Comparison of ENCODE assay signal across 8 cellular contexts in the genomic region with DNA sequence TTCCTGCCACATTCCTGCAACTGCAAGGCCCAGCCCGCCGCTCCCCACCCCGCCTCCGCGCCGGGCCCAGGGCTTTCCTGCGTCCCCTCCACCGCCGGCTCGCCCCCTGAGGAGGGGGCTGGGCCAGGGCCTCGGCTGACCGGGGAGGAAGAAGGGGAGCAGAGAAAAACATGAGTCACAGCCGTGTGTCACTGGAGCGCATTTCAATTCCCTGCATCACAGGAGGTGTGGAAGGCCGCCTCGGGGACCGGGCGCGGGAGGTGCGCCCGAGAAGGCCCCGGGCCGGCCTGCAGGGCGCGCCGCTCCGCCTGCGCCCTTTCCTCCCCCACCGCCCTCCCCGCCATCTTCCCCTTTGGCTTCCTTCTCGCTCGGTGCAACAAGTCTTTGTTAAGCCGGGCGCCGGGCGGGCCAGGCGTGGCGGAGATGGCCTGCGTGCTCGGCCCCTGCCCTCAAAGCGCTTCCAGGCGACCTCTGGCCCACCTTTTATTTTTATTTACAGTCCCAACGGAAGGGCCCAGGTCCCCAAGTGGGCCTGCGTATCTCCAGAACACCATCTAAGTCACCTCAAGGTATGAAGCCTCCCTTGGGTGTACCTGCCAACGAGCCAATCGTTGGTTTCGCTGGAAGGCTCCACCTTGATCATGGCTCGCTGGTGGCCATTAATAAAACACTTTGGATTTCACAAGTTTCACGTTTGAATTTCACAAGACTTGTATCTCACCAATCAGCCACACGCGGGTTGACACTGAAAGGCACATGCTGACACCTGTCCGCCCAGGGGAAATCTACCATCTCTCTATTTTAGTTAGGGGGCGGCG. TPM values are rescaled to one million over a fixed set of nuclear protein-coding genes. Genes with fewer than 3 reads are reported as not detected.
DNase-seq lines count a peak whose midpoint lies in the region; ATAC-seq, FAIRE-seq and TF ChIP-seq lines count a peak whose summit lies in the region.

No MANE protein-coding gene starts in this region.

- H3K27me3 Mint-ChIP-seq in naive B cell, result no peaks in the 10 kb centered on the region

- no peak for TF ChIP-seq CTCF in 22Rv1 (IDR thresholded peaks at IDR 0.05)
- TF ChIP-seq CTCF in endothelial cell of umbilical vein (IDR thresholded peaks at IDR 0.05; ENCODE audit: extremely low read depth in 1 of 2, insufficient read depth in 1 of 2, low read depth in 1 of 2, low read length in 2 of 2), result peak in 1 of 2 donors; percentile 6
- TF ChIP-seq CTCF in suprapubic skin (IDR thresholded peaks at IDR 0.05), result no peak

- POLR2A ChIA-PET in endothelial cell of umbilical vein (lab: Charles Lee), result interaction anchor here (1.0 to 2.0 kb wide), 5 partner anchors 9 to 71 kb away, joined by 3 to 35 read pairs (median 10); a partner anchor contains a TSS

- peak; percentile 82 for DNase-seq in Karpas-422
- peak; percentile 82 for DNase-seq in activated CD8-positive, alpha-beta memory T cell treated with anti-CD3 and anti-CD28 coated beads, Interleukin-2, amount 50 U/mL, for 48 hours
- peak; percentile 86 for DNase-seq in endothelial cell of umbilical vein (ENCODE audit: low read depth, low spot score)
- DNase-seq in naive B cell, result peak; percentile 70
- DNase-seq in suprapubic skin (ENCODE audit: low spot score in 2 of 2), result peak in 1 of 2 donors; percentile 81
- DNase-seq in NCI-H2227 treated with DMSO at 0.1 percent for 48 hours (lab: John Stamatoyannopoulos, UW), result no peak

- peak; percentile 95 for FAIRE-seq in endothelial cell of umbilical vein (lab: Jason Lieb, UNC)

- H3K27ac Mint-ChIP-seq in naive B cell, result peak overlapping the region; percentile 96 to 99 (median 98)

- intact Hi-C loops in endothelial cell of umbilical vein (cut with micrococcal nuclease), result loop anchor here (1.0 to 5.0 kb wide), 5 partner anchors 8 to 521 kb away; a partner anchor contains a TSS

- H2AFZ ChIP-seq in Karpas-422 (ENCODE audit: low read length), result no peak overlapping the region
- no peak overlapping the region for H2AFZ ChIP-seq in endothelial cell of umbilical vein (ENCODE audit: low read depth, low read length)

- TF ChIP-seq POLR2A in endothelial cell of umbilical vein (IDR thresholded peaks at IDR 0.05; ENCODE audit: low read depth, low read length) (peak; percentile 87), suprapubic skin (IDR thresholded peaks at IDR 0.05) (peak in 1 of 2 donors; percentile 34)

- H4K20me1 ChIP-seq in Karpas-422 (ENCODE audit: insufficient read depth, low read depth, low read length) (peaks cover 25% of the 10 kb centered on the region), endothelial cell of umbilical vein (replicated peaks; ENCODE audit: control insufficient read depth, extremely low read depth, insufficient read depth, low read length) (no peaks in the 10 kb centered on the region)

- H3K4me3 ChIP-seq in Karpas-422 (ENCODE audit: low read length), result peak overlapping the region; percentile 79
- H3K4me3 ChIP-seq in endothelial cell of umbilical vein (replicated peaks in 1 of 3; ENCODE audit: insufficient read depth in 1 of 3, low read depth in 1 of 3, low read length in 3 of 3), result peak overlapping the region; percentile 23 to 94 (median 52)
- H3K4me3 ChIP-seq in suprapubic skin, result peak overlapping the region; percentile 83

- no peaks in the 10 kb centered on the region for H3K27me3 ChIP-seq in Karpas-422 (ENCODE audit: low read length)
- no peaks in the 10 kb centered on the region for H3K27me3 ChIP-seq in endothelial cell of umbilical vein (ENCODE audit: control insufficient read depth in 2 of 2, insufficient read depth in 2 of 2, low read length in 2 of 2)
- H3K27me3 ChIP-seq in suprapubic skin, result no peaks in the 10 kb centered on the region

- H3K9me2 ChIP-seq in Karpas-422 (replicated peaks; ENCODE audit: insufficient read depth, low read length), result no peaks in the 10 kb centered on the region

- H3K9me1 ChIP-seq in endothelial cell of umbilical vein (replicated peaks; ENCODE audit: control insufficient read depth, extremely low read depth, insufficient read depth, low read length), result no peaks in the 10 kb centered on the region

- H3K4me2 ChIP-seq in Karpas-422 (ENCODE audit: low read depth, low read length, poor library complexity, severe bottlenecking) (peak overlapping the region; percentile 80), endothelial cell of umbilical vein (ENCODE audit: insufficient read depth, low read length) (peak overlapping the region; percentile 92)

- peak overlapping the region; percentile 94 for H3K9ac ChIP-seq in Karpas-422 (ENCODE audit: low read length)
- peak overlapping the region; percentile 68 for H3K9ac ChIP-seq in endothelial cell of umbilical vein (replicated peaks; ENCODE audit: extremely low read depth, insufficient read depth, low read length)

- TSS peak; percentile 96 for BruUV-seq in endothelial cell of umbilical vein (replicated peaks; lab: Mats Ljungman, UMichigan)

- dilution Hi-C loops in endothelial cell of umbilical vein (cut with MboI; ENCODE audit: extremely low pct_ligation_motif_present, low sequenced_read_pairs), result no loop called here

- TF ChIP-seq EP300 in suprapubic skin (IDR thresholded peaks at IDR 0.05), result no peak

- 11% methylated on average over 32 of the region's 54 CpGs for WGBS in suprapubic skin

- H3K4me1 ChIP-seq in Karpas-422 (ENCODE audit: low read length), result peaks cover 32% of the 10 kb centered on the region
- H3K4me1 ChIP-seq in endothelial cell of umbilical vein (ENCODE audit: control insufficient read depth, extremely low read depth, insufficient read depth, low read length), result peaks cover 35% of the 10 kb centered on the region
- H3K4me1 ChIP-seq in suprapubic skin, result peaks cover 43% of the 10 kb centered on the region

- CTCF ChIA-PET in endothelial cell of umbilical vein (lab: Charles Lee), result interaction anchor here (0.7 to 2.0 kb wide), 7 partner anchors 12 to 179 kb away, joined by 3 to 23 read pairs (median 8); no protein-coding TSS in a partner anchor

- H3K9me3 ChIP-seq in Karpas-422 (ENCODE audit: low read length), result no peaks in the 10 kb centered on the region
- H3K9me3 ChIP-seq in endothelial cell of umbilical vein (replicated peaks; ENCODE audit: control insufficient read depth, insufficient read depth, low read length), result no peaks in the 10 kb centered on the region
- H3K9me3 ChIP-seq in suprapubic skin, result no peaks in the 10 kb centered on the region

- H3K27ac ChIP-seq in 22Rv1 (peak overlapping the region; percentile 73; the same call in 1 of the 2 replicates), Karpas-422 (ENCODE audit: low read length) (peak overlapping the region; percentile 81), endothelial cell of umbilical vein (ENCODE audit: insufficient read depth, low read depth, low read length) (peak overlapping the region; percentile 91), suprapubic skin (peak overlapping the region; percentile 96)

- H3K36me3 ChIP-seq in Karpas-422 (ENCODE audit: insufficient read depth, low read length) (peaks cover 26% of the 10 kb centered on the region), endothelial cell of umbilical vein (ENCODE audit: control insufficient read depth in 2 of 2, extremely low read depth in 1 of 2, insufficient read depth in 2 of 2, low read length in 2 of 2) (peaks cover 0 to 5% of the 10 kb centered on the region in 2 experiments), suprapubic skin (peaks cover 5% of the 10 kb centered on the region)

- peaks cover 33% of the 10 kb centered on the region for H3K79me2 ChIP-seq in Karpas-422 (ENCODE audit: low read length)
- peaks cover 40% of the 10 kb centered on the region for H3K79me2 ChIP-seq in endothelial cell of umbilical vein (ENCODE audit: control insufficient read depth, insufficient read depth, low read length)

- peak overlapping the region; percentile 87 to 96 (median 93) for H3K4me3 Mint-ChIP-seq in naive B cell

- no peaks in the 10 kb centered on the region for H3K9me3 Mint-ChIP-seq in naive B cell

- ATAC-seq in GM19023 (IDR thresholded peaks at IDR 0.05; ENCODE audit: unreplicated experiment) (peak; percentile 6), naive B cell (ENCODE audit: low read depth in 2 of 2) (peak; percentile 29 to 30)

- peaks cover 26 to 46% (median 38%) of the 10 kb centered on the region in 3 donors for H3K4me1 Mint-ChIP-seq in naive B cell

- no peaks in the 10 kb centered on the region for H3K36me3 Mint-ChIP-seq in naive B cell

TF ChIP-seq in endothelial cell of umbilical vein, 7 proteins besides CTCF, POLR2A, EP300 and RAD21 (continues in another document):
- TF ChIP-seq EZH2 (IDR thresholded peaks at IDR 0.05; ENCODE audit: borderline replicate concordance, low read depth, low read length, severe bottlenecking), result no peak
- TF ChIP-seq, protein P1, sequence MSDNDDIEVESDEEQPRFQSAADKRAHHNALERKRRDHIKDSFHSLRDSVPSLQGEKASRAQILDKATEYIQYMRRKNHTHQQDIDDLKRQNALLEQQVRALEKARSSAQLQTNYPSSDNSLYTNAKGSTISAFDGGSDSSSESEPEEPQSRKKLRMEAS (IDR thresholded peaks at IDR 0.05; ENCODE audit: insufficient read depth, insufficient read length), result peak; percentile 8

RNA-seq across cellular contexts. Expression of a gene that starts 0.9 kb away (rescaled TPM):
- total RNA-seq in Karpas-422 (2014; rRNA removed; shearing (Covaris generic); ENCODE audit: low replicate concordance), result 337 and 353 TPM in 2 replicates
- total RNA-seq in endothelial cell of umbilical vein, result 1,031 and 1,108 TPM in 2 replicates
- polyA plus RNA-seq in endothelial cell of umbilical vein, result 416 and 425 TPM in 2 replicates
- polyA plus RNA-seq in endothelial cell of umbilical vein (2011; cell fraction: cytosol; rRNA removed), result 293 and 339 TPM in 2 replicates
- 140 and 158 TPM in 2 replicates for polyA plus RNA-seq in endothelial cell of umbilical vein (2011; cell fraction: nucleus; rRNA removed)
- 703 and 761 TPM in 2 replicates for polyA plus RNA-seq in endothelial cell of umbilical vein (2012)
- 125 and 180 TPM in 2 replicates for polyA minus RNA-seq in endothelial cell of umbilical vein
- polyA minus RNA-seq in endothelial cell of umbilical vein (2011; cell fraction: cytosol; rRNA and poly(A)+ RNA removed), result 119 TPM
- polyA minus RNA-seq in endothelial cell of umbilical vein (2011; cell fraction: nucleus; rRNA and poly(A)+ RNA removed), result 49.5 and 60.6 TPM in 2 replicates
- polyA plus RNA-seq in naive B cell (ENCODE audit: low read depth in 6 of 6), result 10 to 100 TPM; 17.2 to 38.1 (median 31.2) TPM
- 100 to 1,000 TPM in 3 of 4 donors, 10 to 100 TPM in 1; 93.3 to 127 (median 111) TPM for total RNA-seq in suprapubic skin

RNA-seq across cellular contexts. Expression of a gene that starts 13.0 kb away (rescaled TPM):
- total RNA-seq in Karpas-422 (2014; rRNA removed; shearing (Covaris generic); ENCODE audit: low replicate concordance), result 35.1 and 44.3 TPM in 2 replicates
- total RNA-seq in endothelial cell of umbilical vein (37.3 and 37.6 TPM in 2 replicates), suprapubic skin (10 to 100 TPM; 45.2 to 58.8 (median 51.2) TPM)
- polyA plus RNA-seq in endothelial cell of umbilical vein (75.2 and 135 TPM in 2 replicates), naive B cell (ENCODE audit: low read depth in 6 of 6) (100 to 1,000 TPM in 3 of 6 donors, 10 to 100 TPM in 3; 91.2 to 127 (median 99.0) TPM)
- 58.0 and 65.4 TPM in 2 replicates for polyA plus RNA-seq in endothelial cell of umbilical vein (2011; cell fraction: cytosol; rRNA removed)
- 27.1 and 37.8 TPM in 2 replicates for polyA plus RNA-seq in endothelial cell of umbilical vein (2011; cell fraction: nucleus; rRNA removed)
- polyA plus RNA-seq in endothelial cell of umbilical vein (2012), result 26.5 and 31.9 TPM in 2 replicates
- 18.2 and 23.0 TPM in 2 replicates for polyA minus RNA-seq in endothelial cell of umbilical vein
- 4.2 TPM for polyA minus RNA-seq in endothelial cell of umbilical vein (2011; cell fraction: cytosol; rRNA and poly(A)+ RNA removed)
- polyA minus RNA-seq in endothelial cell of umbilical vein (2011; cell fraction: nucleus; rRNA and poly(A)+ RNA removed), result 7.0 and 9.6 TPM in 2 replicates
